In genomic region chr5:60541980-60542379, GRCh38 we compare ENCODE assay signal across 7 cellular contexts.
DNase-seq lines count a peak whose midpoint lies in the region; ATAC-seq lines count a peak whose summit lies in the region.

No MANE protein-coding gene starts in this region.

- peaks cover 20% of the 10 kb centered on the region for H3K27me3 Mint-ChIP-seq in dendritic cell treated with granulocyte-macrophage colony-stimulating factor and Interleukin-4, amounts not matched to agents 40 ng/mL and 50 ng/mL, for 4 days

- H3K4me3 Mint-ChIP-seq in dendritic cell treated with granulocyte-macrophage colony-stimulating factor and Interleukin-4, amounts not matched to agents 40 ng/mL and 50 ng/mL, for 4 days: peak overlapping the region; percentile 2

- intact Hi-C loops in dendritic cell treated with granulocyte-macrophage colony-stimulating factor and Interleukin-4, amounts not matched to agents 40 ng/mL and 50 ng/mL, for 4 days (cut with micrococcal nuclease): loop anchor here (2.0 kb wide), 1 partner anchor 19 kb away; no protein-coding TSS in a partner anchor

- H3K36me3 Mint-ChIP-seq in dendritic cell treated with granulocyte-macrophage colony-stimulating factor and Interleukin-4, amounts not matched to agents 40 ng/mL and 50 ng/mL, for 4 days (ENCODE audit: low read depth): no peaks in the 10 kb centered on the region

- ATAC-seq in GM21367 (IDR thresholded peaks at IDR 0.05; ENCODE audit: unreplicated experiment) (peak; percentile 17), HG03442 (IDR thresholded peaks at IDR 0.05; ENCODE audit: unreplicated experiment) (peak; percentile 14), HG03095 (IDR thresholded peaks at IDR 0.05; ENCODE audit: unreplicated experiment) (no peak)

- DNase-seq in stromal cell of bone marrow (ENCODE audit: low read depth): peak; percentile 65
- DNase-seq in GF-D8 (lab: John Stamatoyannopoulos, UW): no peak
- no peak for DNase-seq in NCI-H1930 (lab: John Stamatoyannopoulos, UW)

- H3K27ac Mint-ChIP-seq in dendritic cell treated with granulocyte-macrophage colony-stimulating factor and Interleukin-4, amounts not matched to agents 40 ng/mL and 50 ng/mL, for 4 days: peak overlapping the region; percentile 11

- peaks cover 58% of the 10 kb centered on the region for H3K4me1 Mint-ChIP-seq in dendritic cell treated with granulocyte-macrophage colony-stimulating factor and Interleukin-4, amounts not matched to agents 40 ng/mL and 50 ng/mL, for 4 days (ENCODE audit: low read depth)

- H3K9me3 Mint-ChIP-seq in dendritic cell treated with granulocyte-macrophage colony-stimulating factor and Interleukin-4, amounts not matched to agents 40 ng/mL and 50 ng/mL, for 4 days: no peaks in the 10 kb centered on the region
